8 cellular contexts compared by ENCODE assay signal in the genomic region with DNA sequence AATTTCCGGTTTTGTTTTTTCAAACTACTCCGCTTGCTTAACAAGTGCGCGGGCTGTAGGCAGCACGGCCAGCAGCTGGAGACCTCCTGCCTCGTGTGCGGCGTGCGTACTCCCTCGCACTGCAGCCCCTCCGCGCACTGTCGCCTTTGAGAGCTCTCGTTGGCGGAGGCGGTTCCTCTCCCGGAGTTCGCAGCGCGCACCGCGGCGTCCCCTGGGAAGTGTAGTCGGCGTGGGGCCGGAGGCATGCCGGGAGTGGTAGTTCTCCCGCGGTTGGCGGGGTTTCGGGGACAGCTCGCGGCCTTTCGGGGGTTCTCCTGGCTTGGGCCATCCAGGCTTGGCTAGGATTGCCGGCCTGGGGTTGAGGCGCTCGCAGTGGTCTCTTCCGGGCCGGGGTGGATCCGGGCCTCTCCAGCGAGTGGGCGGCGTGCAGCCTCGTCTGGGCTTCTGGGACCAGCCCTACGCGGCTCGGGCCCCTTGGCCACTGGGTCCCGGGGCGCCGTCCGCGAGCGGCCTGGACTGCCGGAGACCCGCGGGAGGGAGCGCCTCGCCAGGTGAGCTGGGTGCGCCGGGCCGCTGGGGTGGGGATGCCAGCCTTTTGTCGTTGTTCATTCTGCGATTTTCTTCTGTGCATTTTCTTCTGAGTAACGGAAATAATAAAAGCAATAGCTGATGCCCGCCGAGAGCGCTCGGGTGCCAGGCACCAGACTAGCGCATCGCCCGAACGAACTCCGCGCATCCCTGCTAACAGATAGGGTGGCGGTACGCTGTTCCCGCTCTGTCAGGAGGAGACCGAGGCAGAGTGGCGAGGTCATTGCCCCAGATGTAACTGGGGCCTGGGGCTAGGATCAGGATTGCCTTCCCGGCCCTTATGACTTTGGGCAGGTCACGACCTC. TPM values are rescaled to one million over a fixed set of nuclear protein-coding genes. Genes with fewer than 3 reads are reported as not detected.
DNase-seq lines count a peak whose midpoint lies in the region; ATAC-seq and TF ChIP-seq lines count a peak whose summit lies in the region.

Gene ZNF354C, plus strand, starts transcription at position 258 of the 893 bp plus-strand sequence. CDS start 1,696 bp downstream, outside the sequence.

- H3K9me3 Mint-ChIP-seq in central memory CD8-positive, alpha-beta T cell: no peaks in the 10 kb centered on the region

- peak within 1 kb of the TSS; percentile 85 to 91 (median 85) for H3K4me3 ChIP-seq in skeletal muscle tissue (ENCODE audit: low read length in 3 of 3)

- H3K27ac Mint-ChIP-seq in central memory CD8-positive, alpha-beta T cell (ENCODE audit: low read depth): peak within 1 kb of the TSS; percentile 85

- TF ChIP-seq EP300 in Ishikawa (IDR thresholded peaks at IDR 0.05; ENCODE audit: borderline replicate concordance): no peak

- H3K36me3 Mint-ChIP-seq in central memory CD8-positive, alpha-beta T cell (ENCODE audit: insufficient read depth): peaks cover 4% of the 10 kb centered on the region

- peak within 1 kb of the TSS; percentile 10 for H3K27ac ChIP-seq in skeletal muscle tissue (ENCODE audit: low read depth, low read length)

- no peak for TF ChIP-seq RAD21 in Ishikawa (IDR thresholded peaks at IDR 0.05; ENCODE audit: low read depth)

- H3K4me1 ChIP-seq in skeletal muscle tissue (ENCODE audit: control insufficient read depth in 3 of 3, insufficient read depth in 3 of 3, low read length in 3 of 3): peaks cover 10 to 12% (median 11%) of the 10 kb centered on the region in 3 donors

- ATAC-seq in GM18873 (IDR thresholded peaks at IDR 0.05; ENCODE audit: low FRiP score, unreplicated experiment): peak; percentile 76
- peak; percentile 95 for ATAC-seq in central memory CD8-positive, alpha-beta T cell (replicated peaks; ENCODE audit: extremely low read depth, poor library complexity, severe bottlenecking)

- DNase-seq in activated CD4-positive, alpha-beta T cell treated with anti-CD3 and anti-CD28 coated beads for 24 hours (ENCODE audit: low read depth in 2 of 2): peak; percentile 73 to 76
- peak; percentile 70 to 72 for DNase-seq in central memory CD8-positive, alpha-beta T cell (ENCODE audit: low spot score in 2 of 2)
- DNase-seq in iPS-NIHi7 (ENCODE audit: extremely low spot score) (peak; percentile 95), NCI-H1105 treated with DMSO at 0.1 percent for 48 hours (lab: John Stamatoyannopoulos, UW) (no peak), NCI-H1105 (lab: John Stamatoyannopoulos, UW) (no peak)

- peaks cover under 1% of the 10 kb centered on the region for H3K27me3 Mint-ChIP-seq in central memory CD8-positive, alpha-beta T cell

- peak within 1 kb of the TSS; percentile 90 for H3K4me3 Mint-ChIP-seq in central memory CD8-positive, alpha-beta T cell

- peaks cover 24% of the 10 kb centered on the region for H3K4me1 Mint-ChIP-seq in central memory CD8-positive, alpha-beta T cell

- no peaks in the 10 kb centered on the region for H3K27me3 ChIP-seq in skeletal muscle tissue (ENCODE audit: control insufficient read depth in 3 of 3, insufficient read depth in 3 of 3, low read length in 3 of 3)

- peak within 1 kb of the TSS; percentile 77 to 87 (median 80) for H3K9ac ChIP-seq in skeletal muscle tissue (ENCODE audit: low read depth in 1 of 3, low read length in 3 of 3)

- H3K9me3 ChIP-seq in skeletal muscle tissue (ENCODE audit: control insufficient read depth in 3 of 3, low read length in 3 of 3): peaks cover 0 to under 1% (median 0%) of the 10 kb centered on the region in 3 donors

- H3K36me3 ChIP-seq in skeletal muscle tissue (ENCODE audit: control insufficient read depth in 3 of 3, insufficient read depth in 3 of 3, low read length in 3 of 3): peaks cover 10 to 26% (median 18%) of the 10 kb centered on the region in 3 donors

TF ChIP-seq in Ishikawa, 13 proteins besides CTCF, POLR2A, EP300 and RAD21:
- TF ChIP-seq, protein P1, sequence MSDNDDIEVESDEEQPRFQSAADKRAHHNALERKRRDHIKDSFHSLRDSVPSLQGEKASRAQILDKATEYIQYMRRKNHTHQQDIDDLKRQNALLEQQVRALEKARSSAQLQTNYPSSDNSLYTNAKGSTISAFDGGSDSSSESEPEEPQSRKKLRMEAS (IDR thresholded peaks at IDR 0.05): peak; percentile 71
- TF ChIP-seq TAF1 (IDR thresholded peaks at IDR 0.05; ENCODE audit: low read depth): no peak
- no peak for TF ChIP-seq FOXM1 (IDR thresholded peaks at IDR 0.05; ENCODE audit: borderline replicate concordance, low read depth)

RNA-seq across cellular contexts. Expression of gene ZNF354C, which starts in this region (rescaled TPM):
- total RNA-seq in skeletal muscle tissue: 11.0 TPM

Comparison
In these comparisons a context has a peak if more than half of its experiments do, and no peak if none do; other contexts are left out.
1. DNase-seq: peak in activated CD4-positive, alpha-beta T cell treated with anti-CD3 and anti-CD28 coated beads for 24 hours (2 of 2), central memory CD8-positive, alpha-beta T cell (2 of 2) and iPS-NIHi7 (single experiment); none in NCI-H1105 treated with DMSO at 0.1 percent for 48 hours (single experiment) and NCI-H1105 (single experiment).